ENCODE assay signal across 8 cellular contexts in genomic region chr22:37198290-37199102, GRCh38. TPM values are rescaled to one million over a fixed set of nuclear protein-coding genes. Genes with fewer than 3 reads are reported as not detected.
A peak's percentile ranks its signal among the peaks of the same experiment; 100 is the strongest.
DNase-seq lines count a peak whose midpoint lies in the region; ATAC-seq and TF ChIP-seq lines count a peak whose summit lies in the region.

No MANE protein-coding gene starts in this region.

- H3K27me3 Mint-ChIP-seq in H9 (ENCODE audit: low read depth), result peaks cover 7% of the 10 kb centered on the region

- peak overlapping the region in 2 of 3 experiments; percentile 44 to 77; a peak in 2 of 7 replicates for H3K27ac Mint-ChIP-seq in H9

- no peak overlapping the region for H2BK12ac ChIP-seq in H9 (ENCODE audit: insufficient read length, low read depth, low read length)

- peak overlapping the region; percentile 74; the same call in 1 of the 2 replicates for H3K14ac ChIP-seq in H9 (ENCODE audit: insufficient read depth, low read length)

- H2AFZ ChIP-seq in H9 (ENCODE audit: low read length), result no peak overlapping the region

- no peaks in the 10 kb centered on the region for H3K79me2 ChIP-seq in H9 (ENCODE audit: insufficient read depth, low read length)

- no peaks in the 10 kb centered on the region for H3K9me3 ChIP-seq in H9 (ENCODE audit: control insufficient read depth, low read depth, low read length)

- no peak overlapping the region for H2BK15ac ChIP-seq in H9 (ENCODE audit: low read depth, low read length)

- H3K4me1 Mint-ChIP-seq in H9, result peaks cover 20 to 42% of the 10 kb centered on the region in 2 experiments

- no peak overlapping the region for H2BK20ac ChIP-seq in H9 (ENCODE audit: low read depth, low read length, poor library complexity, severe bottlenecking)

- H3K9ac ChIP-seq in H9 (ENCODE audit: extremely low read depth, insufficient read length, low read length), result peak overlapping the region; percentile 77

- peaks cover 5% of the 10 kb centered on the region for H3K23me2 ChIP-seq in H9 (ENCODE audit: insufficient read length, low read depth, low read length, poor library complexity, severe bottlenecking)

- H4K8ac ChIP-seq in H9 (replicated peaks; ENCODE audit: insufficient read length, low read depth, low read length), result no peak overlapping the region

- no CpG with 5 or more reads among the region's 51 CpGs for WGBS in H9 (ENCODE audit: extremely low coverage, insufficient read length, low lambda C conversion rate)

- H3K23ac ChIP-seq in H9 (ENCODE audit: insufficient read length, low read depth, low read length), result no peak overlapping the region

- no peak overlapping the region for H3K56ac ChIP-seq in H9 (ENCODE audit: insufficient read length, low read depth, low read length)

- DNase-seq in COR-L47 (lab: John Stamatoyannopoulos, UW) (peak; percentile 52), H9 (peak; percentile 77), NCI-H226 (peak; percentile 55), dedifferentiated amniotic fluid mesenchymal stem cell (ENCODE audit: extremely low spot score) (peak; percentile 51), left lobe of liver (ENCODE audit: low spot score) (peak; percentile 91), NCI-H510A (lab: John Stamatoyannopoulos, UW) (no peak)
- DNase-seq in activated CD4-positive, alpha-beta T cell treated with anti-CD3 and anti-CD28 coated beads, Interleukin-2, amount 50 U/mL, for 24 hours (ENCODE audit: low read depth in 1 of 2, low spot score in 1 of 2), result peak; percentile 87 to 91
- peak; percentile 89 for DNase-seq in stimulated activated CD4-positive, alpha-beta T cell treated with anti-CD3 and anti-CD28 coated beads, Interleukin-1b, Interleukin-23, amount 100 ng/mL, for 48 hours

- no peak overlapping the region for H3K27ac ChIP-seq in H9 (ENCODE audit: insufficient read length, low read depth, low read length)

- no peaks in the 10 kb centered on the region; the same call in 1 of the 2 replicates for H3K4me1 ChIP-seq in H9 (ENCODE audit: insufficient read depth, low read length)

- peaks cover 1 to 2% (median 1%) of the 10 kb centered on the region in 3 experiments; a peak in 4 of 7 replicates for H3K36me3 Mint-ChIP-seq in H9 (ENCODE audit: insufficient read depth in 1 of 3, low read depth in 3 of 3)

- TF ChIP-seq CTCF in H9 (conservative IDR thresholded peaks at IDR 0.05), result peak; percentile 91

- H4K5ac ChIP-seq in H9 (ENCODE audit: insufficient read length, low read depth, low read length), result no peak overlapping the region

- no peaks in the 10 kb centered on the region for H3K27me3 ChIP-seq in H9 (ENCODE audit: insufficient read depth, low read length)

- no peak overlapping the region for H3K4ac ChIP-seq in H9 (ENCODE audit: low read depth, low read length)

- H3K4me2 ChIP-seq in H9 (ENCODE audit: insufficient read depth, insufficient read length, low read length), result peak overlapping the region; percentile 87

- no peaks in the 10 kb centered on the region for H4K20me1 ChIP-seq in H9 (ENCODE audit: control insufficient read depth, insufficient read depth, insufficient read length)

- no peak overlapping the region for H2BK5ac ChIP-seq in H9 (ENCODE audit: insufficient read length, low read length)

- no peak overlapping the region for H3T11ph ChIP-seq in H9 (ENCODE audit: low read length)

- H3K79me1 ChIP-seq in H9 (ENCODE audit: insufficient read depth, low read depth, low read length, poor library complexity, severe bottlenecking), result no peaks in the 10 kb centered on the region

- H2BK120ac ChIP-seq in H9 (ENCODE audit: low read depth, low read length, poor library complexity, severe bottlenecking), result no peak overlapping the region

- no peak overlapping the region for H2AK5ac ChIP-seq in H9 (ENCODE audit: insufficient read length, low read length)

- peak overlapping the region; percentile 79 to 82 for H3K4me3 Mint-ChIP-seq in H9

- peak; percentile 66 for ATAC-seq in left lobe of liver

- H4K91ac ChIP-seq in H9 (ENCODE audit: insufficient read length, low read depth, low read length), result no peak overlapping the region

- peaks cover 3 to 4% of the 10 kb centered on the region in 2 experiments; a peak in 3 of 5 replicates for H3K9me3 Mint-ChIP-seq in H9

- peak overlapping the region; percentile 89 for H3K18ac ChIP-seq in H9 (ENCODE audit: insufficient read length, low read depth, low read length)

RNA-seq across cellular contexts. Expression of gene C1QTNF6, which starts 10.4 kb away (rescaled TPM):
- total RNA-seq in H9 (2021) (3.8 and 5.0 TPM in 2 replicates), left lobe of liver (12.6 TPM)

RNA-seq across cellular contexts. Expression of gene SSTR3, which starts 13.8 kb away (rescaled TPM):
- total RNA-seq in H9 (2021) (0.68 and 0.72 TPM in 2 replicates), left lobe of liver (not detected)

RNA-seq across cellular contexts. Expression of gene RAC2, which starts 45.6 kb away (rescaled TPM):
- total RNA-seq in H9 (2021) (2.5 and 2.8 TPM in 2 replicates), left lobe of liver (4.5 TPM)

RNA-seq across cellular contexts. Expression of gene IL2RB, which starts 48.8 kb away (rescaled TPM):
- total RNA-seq in H9 (2021) (0.35 TPM in 2 replicates), left lobe of liver (1.1 TPM)
